Comparison of ENCODE assay signal across 22 cellular contexts in the genomic region with DNA sequence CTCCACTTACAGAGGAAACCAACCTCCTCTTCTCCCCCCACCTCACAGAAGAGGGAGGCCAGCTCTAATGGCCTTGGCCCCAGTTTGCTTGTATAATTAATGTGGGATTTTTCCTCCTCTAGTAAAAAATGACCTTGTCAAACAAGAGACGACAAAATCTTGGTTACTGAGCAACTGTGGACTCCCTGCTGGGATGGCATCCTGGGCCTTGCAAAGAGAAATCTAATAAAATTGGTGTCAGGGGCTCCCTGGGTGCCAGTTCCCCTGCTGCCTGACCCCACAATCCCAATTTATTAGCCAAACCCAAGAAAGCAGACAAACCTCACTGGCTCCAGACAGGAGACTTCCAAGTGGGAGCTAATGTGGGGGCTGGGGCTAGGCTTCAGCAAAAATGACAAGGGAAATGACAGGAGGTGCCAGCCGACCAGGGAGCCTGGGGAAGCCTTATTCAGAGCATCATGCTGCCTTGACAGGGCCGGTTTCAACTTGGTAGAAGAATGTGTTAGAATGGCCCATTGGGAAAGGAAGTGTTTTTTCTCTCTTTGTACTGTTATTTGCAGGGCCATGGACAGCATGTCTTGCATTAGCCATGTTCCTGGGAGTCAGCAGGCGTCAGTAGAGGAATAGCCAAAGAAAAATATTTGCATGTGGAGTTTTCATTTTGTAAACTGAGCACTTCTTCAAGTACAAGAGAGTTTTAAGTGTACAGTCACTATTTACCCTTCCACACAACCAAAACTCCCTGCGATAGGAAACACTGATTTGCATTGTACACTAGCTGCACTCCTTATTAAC.
DNase-seq lines count a peak whose midpoint lies in the region; ATAC-seq and TF ChIP-seq lines count a peak whose summit lies in the region.
"Had no signal": no experiment of that assay in that cellular context is flagged by ENCODE, and none has a peak within 500 bp of the region (broad histone marks: within the 10 kb centered on the region; RNA-seq: fewer than 3 reads in every experiment).

No MANE protein-coding gene starts in this region.

- peaks cover 2% of the 10 kb centered on the region; the same call in 1 of the 3 replicates for H3K9me3 Mint-ChIP-seq in GM23338
- H3K9me3 Mint-ChIP-seq: activated naive CD4-positive, alpha-beta T cell treated with anti-CD3 and anti-CD28 coated beads, Interleukin-2, amount 50 U/mL, for 24 hours had no signal

- no peak overlapping the region for H2AFZ ChIP-seq in GM23338

- H3K4me3 ChIP-seq in AG04450 (ENCODE audit: low read depth, low read length) (no peak overlapping the region), GM23338 (no peak overlapping the region), body of pancreas (no peak overlapping the region)
- H3K4me3 ChIP-seq: skin epidermis, upper lobe of left lung had no signal

- intact Hi-C loops in body of pancreas (cut with DNase I) = no loop called here

- no peaks in the 10 kb centered on the region for H3K27me3 Mint-ChIP-seq in GM23338 (ENCODE audit: insufficient read depth, low read depth, poor library complexity)
- H3K27me3 Mint-ChIP-seq: activated CD4-positive, alpha-beta T cell treated with anti-CD3 and anti-CD28 coated beads, Interleukin-2, amount 10 ng/mL, durations not matched to agents 24 days and 14 days; activated naive CD4-positive, alpha-beta T cell treated with anti-CD3 and anti-CD28 coated beads, Interleukin-2, amount 50 U/mL, for 24 hours; stimulated activated memory B cell treated with anti-CD40 and anti-IgM and Interleukin-4, amounts not matched to agents 10 μg/mL and 1 μg/mL and 100 μg/mL, for 72 hours had no signal

- peak; percentile 36 for TF ChIP-seq CTCF in AG04450 (IDR thresholded peaks at IDR 0.05; ENCODE audit: low read depth, low read length)
- TF ChIP-seq CTCF in GM23338 (conservative IDR thresholded peaks at IDR 0.05; ENCODE audit: low read depth in 2 of 2) = no peak
- no peak for TF ChIP-seq CTCF in body of pancreas (IDR thresholded peaks at IDR 0.05)

- H3F3A ChIP-seq in GM23338 (replicated peaks; ENCODE audit: low read depth) = no peaks in the 10 kb centered on the region

- H4K20me1 ChIP-seq in GM23338 (replicated peaks; ENCODE audit: insufficient read depth) = no peaks in the 10 kb centered on the region

- H3K79me2 ChIP-seq in GM23338 (replicated peaks; ENCODE audit: insufficient read depth) = no peaks in the 10 kb centered on the region

- DNase-seq in AG04450 (ENCODE audit: low read depth, low spot score) (no peak), GM23338 (ENCODE audit: low spot score) (peak; percentile 24), body of pancreas (peak in 3 of 4 donors; percentile 11 to 26 (median 16)), medulla oblongata (ENCODE audit: extremely low spot score) (peak; percentile 56)
- DNase-seq: activated T-cell treated with anti-CD3 and anti-CD28 coated beads for 4 hours; central memory CD4-positive, alpha-beta T cell; GDM1; glutamatergic neuron; islet precursor cell; midbrain; NCI-H1694 treated with DMSO at 0.1 percent for 48 hours; NCI-H446 treated with DMSO at 0.1 percent for 48 hours; upper lobe of left lung had no signal

- no peak overlapping the region for H3K4me3 Mint-ChIP-seq in GM23338
- H3K4me3 Mint-ChIP-seq: activated CD4-positive, alpha-beta T cell treated with anti-CD3 and anti-CD28 coated beads, Interleukin-2, amount 10 ng/mL, durations not matched to agents 24 days and 14 days; activated naive CD4-positive, alpha-beta T cell treated with anti-CD3 and anti-CD28 coated beads, Interleukin-2, amount 50 U/mL, for 24 hours; stimulated activated memory B cell treated with anti-CD40 and anti-IgM and Interleukin-4, amounts not matched to agents 10 μg/mL and 1 μg/mL and 100 μg/mL, for 72 hours had no signal

- H3K9me2 ChIP-seq in GM23338 (ENCODE audit: insufficient read depth) = peaks cover 5% of the 10 kb centered on the region; the same call in 1 of the 2 replicates

- H3K36me3 ChIP-seq in GM23338 (ENCODE audit: insufficient read depth) = no peaks in the 10 kb centered on the region
- no peaks in the 10 kb centered on the region for H3K36me3 ChIP-seq in body of pancreas (replicated peaks in 1 of 2; ENCODE audit: insufficient read depth in 1 of 2, low read depth in 2 of 2)
- H3K36me3 ChIP-seq: neutrophil, upper lobe of left lung had no signal

- H3K27ac Mint-ChIP-seq in GM23338 = no peak overlapping the region
- H3K27ac Mint-ChIP-seq: activated CD4-positive, alpha-beta T cell treated with anti-CD3 and anti-CD28 coated beads, Interleukin-2, amount 10 ng/mL, durations not matched to agents 24 days and 14 days; activated naive CD4-positive, alpha-beta T cell treated with anti-CD3 and anti-CD28 coated beads, Interleukin-2, amount 50 U/mL, for 24 hours; stimulated activated memory B cell treated with anti-CD40 and anti-IgM and Interleukin-4, amounts not matched to agents 10 μg/mL and 1 μg/mL and 100 μg/mL, for 72 hours had no signal

- no peaks in the 10 kb centered on the region for H3K4me1 Mint-ChIP-seq in GM23338
- H3K4me1 Mint-ChIP-seq: activated CD4-positive, alpha-beta T cell treated with anti-CD3 and anti-CD28 coated beads, Interleukin-2, amount 10 ng/mL, durations not matched to agents 24 days and 14 days; activated naive CD4-positive, alpha-beta T cell treated with anti-CD3 and anti-CD28 coated beads, Interleukin-2, amount 50 U/mL, for 24 hours; stimulated activated memory B cell treated with anti-CD40 and anti-IgM and Interleukin-4, amounts not matched to agents 10 μg/mL and 1 μg/mL and 100 μg/mL, for 72 hours had no signal

- CTCF ChIA-PET in AG04450 (lab: Charles Lee) = no interaction called here

- H3K4me2 ChIP-seq in GM23338 = no peak overlapping the region

- POLR2A ChIA-PET in AG04450 (lab: Yijun Ruan, JAX) = no interaction called here

- no peaks in the 10 kb centered on the region for H3K9me3 ChIP-seq in AG04450 (ENCODE audit: control insufficient read depth, insufficient read depth, low read length)
- H3K9me3 ChIP-seq in body of pancreas = no peaks in the 10 kb centered on the region
- H3K9me3 ChIP-seq: neutrophil, upper lobe of left lung had no signal

- no peak overlapping the region for H3K27ac ChIP-seq in AG04450 (ENCODE audit: low read depth, low read length)
- no peak overlapping the region for H3K27ac ChIP-seq in GM23338 (ENCODE audit: low read depth)
- H3K27ac ChIP-seq in body of pancreas = peak overlapping the region in 3 of 4 donors; percentile 59 to 77 (median 64)
- H3K27ac ChIP-seq: neutrophil, upper lobe of left lung had no signal

- no peak for ATAC-seq in GM23338
- ATAC-seq in body of pancreas = peak; percentile 71
- ATAC-seq in HG02798 (IDR thresholded peaks at IDR 0.05; ENCODE audit: poor library complexity, unreplicated experiment) = no peak
- no peak for ATAC-seq in GM21526 (IDR thresholded peaks at IDR 0.05; ENCODE audit: low FRiP score, unreplicated experiment)
- ATAC-seq in GM19351 (IDR thresholded peaks at IDR 0.05; ENCODE audit: unreplicated experiment) = no peak
- no peak for ATAC-seq in GM19397 (IDR thresholded peaks at IDR 0.05; ENCODE audit: unreplicated experiment)
- ATAC-seq: stimulated activated memory B cell treated with anti-CD40 and anti-IgM and Interleukin-4, amounts not matched to agents 10 μg/mL and 1 μg/mL and 100 μg/mL, for 72 hours had no signal

- H3K4me1 ChIP-seq in GM23338 (ENCODE audit: insufficient read depth) (no peaks in the 10 kb centered on the region), body of pancreas (peaks cover 30% of the 10 kb centered on the region)
- H3K4me1 ChIP-seq: upper lobe of left lung had no signal

- peaks cover 15% of the 10 kb centered on the region for H3K36me3 Mint-ChIP-seq in GM23338 (ENCODE audit: low read depth)
- H3K36me3 Mint-ChIP-seq: activated naive CD4-positive, alpha-beta T cell treated with anti-CD3 and anti-CD28 coated beads, Interleukin-2, amount 50 U/mL, for 24 hours; stimulated activated memory B cell treated with anti-CD40 and anti-IgM and Interleukin-4, amounts not matched to agents 10 μg/mL and 1 μg/mL and 100 μg/mL, for 72 hours had no signal

- no peak for TF ChIP-seq POLR2A in body of pancreas (IDR thresholded peaks at IDR 0.05)

- H3K27me3 ChIP-seq in AG04450 (ENCODE audit: control insufficient read depth, insufficient read depth, low read length) (no peaks in the 10 kb centered on the region), GM23338 (ENCODE audit: insufficient read depth) (no peaks in the 10 kb centered on the region), body of pancreas (no peaks in the 10 kb centered on the region)
- H3K27me3 ChIP-seq: neutrophil, upper lobe of left lung had no signal

- WGBS in body of pancreas, 2 donors = 18 to 25% methylated on average over 5 of the region's 5 CpGs

TF ChIP-seq in GM23338, 12 proteins besides CTCF, POLR2A, EP300 and RAD21 (continues in another document):
- TF ChIP-seq ZNF331 (CRISPR knock-in tag; IDR thresholded peaks at IDR 0.05; ENCODE audit: low read depth) = no peak
- TF ChIP-seq JUNB (IDR thresholded peaks at IDR 0.05; ENCODE audit: unreplicated experiment) = no peak
- no peak for TF ChIP-seq CREB1 (CRISPR knock-in tag; IDR thresholded peaks at IDR 0.05; ENCODE audit: low read depth)
- TF ChIP-seq EZH2phosphoT487 (IDR thresholded peaks at IDR 0.05; ENCODE audit: unreplicated experiment) = no peak
- no peak for TF ChIP-seq ETS1 (IDR thresholded peaks at IDR 0.05)
- no peak for TF ChIP-seq POLR2AphosphoS5 (IDR thresholded peaks at IDR 0.05; ENCODE audit: low read depth)
- TF ChIP-seq ZNF114 (CRISPR knock-in tag; IDR thresholded peaks at IDR 0.05) = no peak
- TF ChIP-seq STAT1 (IDR thresholded peaks at IDR 0.05; ENCODE audit: unreplicated experiment) = no peak
- no peak for TF ChIP-seq EZH2 (IDR thresholded peaks at IDR 0.05; ENCODE audit: low read depth, unreplicated experiment)

Comparison
In these comparisons a context has a peak if more than half of its experiments do, and no peak if none do; other contexts are left out.
1. H3K27ac ChIP-seq: peak in body of pancreas (3 of 4); none in AG04450 (single experiment) and GM23338 (single experiment).